ENCODE assay signal across 23 cellular contexts in genomic region chr6:135871878-135872277, GRCh38. TPM values are rescaled to one million over a fixed set of nuclear protein-coding genes. Genes with fewer than 3 reads are reported as not detected.
DNase-seq lines count a peak whose midpoint lies in the region; ATAC-seq, FAIRE-seq and TF ChIP-seq lines count a peak whose summit lies in the region.
"Had no signal": no experiment of that assay in that cellular context is flagged by ENCODE, and none has a peak within 500 bp of the region (broad histone marks: within the 10 kb centered on the region; RNA-seq: fewer than 3 reads in every experiment).

No MANE protein-coding gene starts in this region.

- FAIRE-seq in GM19239 (lab: Jason Lieb, UNC), result no peak
- FAIRE-seq: colon, islet of Langerhans had no signal

- peaks cover 5% of the 10 kb centered on the region for H3K36me3 ChIP-seq in IMR-90 (ENCODE audit: control insufficient read depth, insufficient read depth, low read length)
- H3K36me3 ChIP-seq: BLaER1 treated with 17β-estradiol and CSF1 and Interleukin-3, amounts not matched to agents 10 nM and 100 nM; heart right ventricle had no signal

- no peak overlapping the region for H3K27ac ChIP-seq in IMR-90 (ENCODE audit: insufficient read depth, low read length)
- H3K27ac ChIP-seq: BLaER1 treated with 17β-estradiol and CSF1 and Interleukin-3, amounts not matched to agents 10 nM and 100 nM; KMS-11; testis had no signal

- POLR2A ChIA-PET in IMR-90 (lab: Charles Lee; ENCODE audit: unreplicated experiment), result interaction anchor here (0.7 kb wide), 1 partner anchor 23 kb away, joined by 3 read pairs; no protein-coding TSS in a partner anchor

- H2AK5ac ChIP-seq in IMR-90 (ENCODE audit: low read depth, low read length), result no peak overlapping the region

- no peaks in the 10 kb centered on the region for H4K20me1 ChIP-seq in IMR-90 (ENCODE audit: insufficient read depth, low read length)
- H4K20me1 ChIP-seq: BLaER1 treated with 17β-estradiol and CSF1 and Interleukin-3, amounts not matched to agents 10 nM and 100 nM had no signal

- BruUV-seq in IMR-90 (replicated peaks; lab: Mats Ljungman, UMichigan), result no TSS peak

- no peaks in the 10 kb centered on the region for H3K27me3 ChIP-seq in IMR-90 (ENCODE audit: control insufficient read depth, insufficient read depth, low read length)
- H3K27me3 ChIP-seq: BLaER1 treated with 17β-estradiol and CSF1 and Interleukin-3, amounts not matched to agents 10 nM and 100 nM; heart right ventricle; testis had no signal

- dilution Hi-C loops in IMR-90 (cut with HindIII; ENCODE audit: low sequenced_read_pairs, unreplicated experiment), result no loop called here

- peaks cover 10% of the 10 kb centered on the region; the same call in 1 of the 2 replicates for H3K9me1 ChIP-seq in IMR-90 (ENCODE audit: insufficient read depth, low read length)

- no peak overlapping the region for H3K4me2 ChIP-seq in IMR-90 (ENCODE audit: low read depth, low read length)
- H3K4me2 ChIP-seq: BLaER1 treated with 17β-estradiol and CSF1 and Interleukin-3, amounts not matched to agents 10 nM and 100 nM; KMS-11 had no signal

- no peak overlapping the region for H4K8ac ChIP-seq in IMR-90 (ENCODE audit: low read depth in 2 of 2, low read length in 2 of 2)

- H3K56ac ChIP-seq in IMR-90 (ENCODE audit: extremely low read depth, insufficient read depth, low read length), result no peak overlapping the region

- H2BK5ac ChIP-seq in IMR-90 (ENCODE audit: low read depth, low read length, poor library complexity, severe bottlenecking), result peak overlapping the region; percentile 92

- H3K4me3 ChIP-seq in IMR-90 (ENCODE audit: insufficient read depth, low read depth, low read length) (no peak overlapping the region), epithelial cell of proximal tubule (ENCODE audit: low read depth, low read length) (no peak overlapping the region)
- H3K4me3 ChIP-seq: BLaER1 treated with 17β-estradiol and CSF1 and Interleukin-3, amounts not matched to agents 10 nM and 100 nM; heart right ventricle; testis had no signal

- no peak overlapping the region for H3K9ac ChIP-seq in IMR-90 (ENCODE audit: low read depth, low read length)
- H3K9ac ChIP-seq: BLaER1 treated with 17β-estradiol and CSF1 and Interleukin-3, amounts not matched to agents 10 nM and 100 nM; KMS-11 had no signal

- H2BK120ac ChIP-seq in IMR-90 (ENCODE audit: low read depth, low read length), result no peak overlapping the region

- no peak overlapping the region for H3K4ac ChIP-seq in IMR-90 (ENCODE audit: low read depth, low read length)

- no peak for TF ChIP-seq CTCF in IMR-90 (conservative IDR thresholded peaks at IDR 0.05; ENCODE audit: low read depth, low read length)
- no peak for TF ChIP-seq CTCF in epithelial cell of proximal tubule (conservative IDR thresholded peaks at IDR 0.05; ENCODE audit: low read depth, low read length)

- H3K23ac ChIP-seq in IMR-90 (ENCODE audit: low read depth, low read length), result no peak overlapping the region

- TF ChIP-seq POLR2A in IMR-90 (IDR thresholded peaks at IDR 0.05; ENCODE audit: low read depth, low read length), result no peak

- no peak overlapping the region for H2BK20ac ChIP-seq in IMR-90 (ENCODE audit: low read depth, low read length)

- intact Hi-C loops in IMR-90 (cut with micrococcal nuclease), result no loop called here

- no peak overlapping the region for H4K91ac ChIP-seq in IMR-90 (ENCODE audit: insufficient read depth, low read depth, low read length)

- H2BK15ac ChIP-seq in IMR-90 (ENCODE audit: low read depth, low read length), result no peak overlapping the region

- H4K5ac ChIP-seq in IMR-90 (ENCODE audit: low read depth, low read length), result no peak overlapping the region

- no peak overlapping the region for H2AFZ ChIP-seq in IMR-90 (replicated peaks; ENCODE audit: low read length, poor library complexity)

- in situ Hi-C loops in IMR-90 (cut with MboI; ENCODE audit: low sequenced_read_pairs), result no loop called here

- CTCF ChIA-PET in IMR-90 (lab: Yijun Ruan, JAX), result no interaction called here

- H3K18ac ChIP-seq in IMR-90 (ENCODE audit: low read depth, low read length), result no peak overlapping the region

- H3K79me1 ChIP-seq in IMR-90 (ENCODE audit: low read depth in 1 of 2, low read length in 2 of 2), result peaks cover 35 to 52% of the 10 kb centered on the region in 2 experiments

- WGBS in IMR-90 (ENCODE audit: extremely low coverage in 2 of 2, insufficient read length in 1 of 2), 2 experiments, result no CpG with 5 or more reads among the region's 1 CpG

- no peak for TF ChIP-seq RAD21 in IMR-90 (IDR thresholded peaks at IDR 0.05; ENCODE audit: low read length)

- no peaks in the 10 kb centered on the region for H3K9me3 ChIP-seq in IMR-90 (ENCODE audit: control insufficient read depth, insufficient read depth, low read length)
- H3K9me3 ChIP-seq: BLaER1 treated with 17β-estradiol and CSF1 and Interleukin-3, amounts not matched to agents 10 nM and 100 nM; heart right ventricle; testis had no signal

- DNase-seq in AG20443 (ENCODE audit: low spot score), result peak; percentile 43
- DNase-seq in IMR-90, result peak; percentile 75
- DNase-seq in epithelial cell of proximal tubule (ENCODE audit: low read depth), result peak; percentile 59
- DNase-seq in myocyte (ENCODE audit: low read depth), result peak; percentile 46
- no peak for DNase-seq in ecto neural progenitor cell (ENCODE audit: low spot score)
- DNase-seq in GM19239 (ENCODE audit: insufficient read length, low spot score), result no peak
- DNase-seq: activated CD4-positive, CD25-positive, alpha-beta regulatory T cell; activated CD8-positive, alpha-beta memory T cell treated with anti-CD3 and anti-CD28 coated beads, Interleukin-2, amount 10 ng/mL, durations not matched to agents 7 days and 5 days; activated gamma-delta T cell; heart right ventricle; midbrain; NCI-H1417 treated with DMSO at 0.1 percent for 48 hours; NCI-H2227 treated with DMSO at 0.1 percent for 48 hours; nucleus accumbens; Right ventricle myocardium superior; T-helper 17 cell; testis had no signal

- no peak overlapping the region for H2AK9ac ChIP-seq in IMR-90 (replicated peaks; ENCODE audit: low read depth, low read length, poor library complexity)

- no peak overlapping the region for H3K14ac ChIP-seq in IMR-90 (replicated peaks; ENCODE audit: low read depth, low read length)

- H3K4me1 ChIP-seq in IMR-90 (ENCODE audit: control insufficient read depth, insufficient read depth, low read length), result peaks cover 11% of the 10 kb centered on the region
- H3K4me1 ChIP-seq: testis had no signal

- ATAC-seq in IMR-90 (ENCODE audit: low read depth) (peak; percentile 35; the same call in 1 of the 2 replicates), HG02678 (IDR thresholded peaks at IDR 0.05; ENCODE audit: unreplicated experiment) (no peak), GM19395 (IDR thresholded peaks at IDR 0.05; ENCODE audit: unreplicated experiment) (no peak)
- ATAC-seq: activated CD8-positive, alpha-beta memory T cell treated with anti-CD3 and anti-CD28 coated beads, Interleukin-2, amount 10 ng/mL, durations not matched to agents 7 days and 5 days; T-helper 17 cell had no signal

TF ChIP-seq in IMR-90, 13 proteins besides CTCF, POLR2A, EP300 and RAD21:
- TF ChIP-seq CEBPB (IDR thresholded peaks at IDR 0.05; ENCODE audit: low read depth, low read length), result no peak
- TF ChIP-seq CHD1 (IDR thresholded peaks at IDR 0.05; ENCODE audit: low read depth, low read length), result no peak
- TF ChIP-seq RCOR1 (IDR thresholded peaks at IDR 0.05; ENCODE audit: insufficient replicate concordance, low read length), result no peak
- TF ChIP-seq FOS (IDR thresholded peaks at IDR 0.05; ENCODE audit: low read depth, low read length), result no peak
- no peak for TF ChIP-seq MAZ (IDR thresholded peaks at IDR 0.05; ENCODE audit: borderline replicate concordance, low read depth, low read length)
- TF ChIP-seq MXI1 (IDR thresholded peaks at IDR 0.05; ENCODE audit: borderline replicate concordance, low read depth, low read length), result no peak
- TF ChIP-seq RFX5 (IDR thresholded peaks at IDR 0.05; ENCODE audit: low read depth, low read length), result no peak
- TF ChIP-seq MAFK (IDR thresholded peaks at IDR 0.05; ENCODE audit: low read depth, low read length), result no peak
- no peak for TF ChIP-seq NFE2L2 (IDR thresholded peaks at IDR 0.05; ENCODE audit: low read depth, low read length)
- TF ChIP-seq, protein P1, sequence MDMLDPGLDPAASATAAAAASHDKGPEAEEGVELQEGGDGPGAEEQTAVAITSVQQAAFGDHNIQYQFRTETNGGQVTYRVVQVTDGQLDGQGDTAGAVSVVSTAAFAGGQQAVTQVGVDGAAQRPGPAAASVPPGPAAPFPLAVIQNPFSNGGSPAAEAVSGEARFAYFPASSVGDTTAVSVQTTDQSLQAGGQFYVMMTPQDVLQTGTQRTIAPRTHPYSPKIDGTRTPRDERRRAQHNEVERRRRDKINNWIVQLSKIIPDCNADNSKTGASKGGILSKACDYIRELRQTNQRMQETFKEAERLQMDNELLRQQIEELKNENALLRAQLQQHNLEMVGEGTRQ (IDR thresholded peaks at IDR 0.05; ENCODE audit: low read depth, low read length), result no peak
- TF ChIP-seq, protein P2, sequence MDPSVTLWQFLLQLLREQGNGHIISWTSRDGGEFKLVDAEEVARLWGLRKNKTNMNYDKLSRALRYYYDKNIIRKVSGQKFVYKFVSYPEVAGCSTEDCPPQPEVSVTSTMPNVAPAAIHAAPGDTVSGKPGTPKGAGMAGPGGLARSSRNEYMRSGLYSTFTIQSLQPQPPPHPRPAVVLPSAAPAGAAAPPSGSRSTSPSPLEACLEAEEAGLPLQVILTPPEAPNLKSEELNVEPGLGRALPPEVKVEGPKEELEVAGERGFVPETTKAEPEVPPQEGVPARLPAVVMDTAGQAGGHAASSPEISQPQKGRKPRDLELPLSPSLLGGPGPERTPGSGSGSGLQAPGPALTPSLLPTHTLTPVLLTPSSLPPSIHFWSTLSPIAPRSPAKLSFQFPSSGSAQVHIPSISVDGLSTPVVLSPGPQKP (IDR thresholded peaks at IDR 0.05; ENCODE audit: borderline replicate concordance, low read depth, low read length), result no peak
- no peak for TF ChIP-seq SMC3 (IDR thresholded peaks at IDR 0.05; ENCODE audit: low read depth, low read length)
- no peak for TF ChIP-seq BHLHE40 (IDR thresholded peaks at IDR 0.05; ENCODE audit: low read depth, low read length)
TF ChIP-seq in IMR-90: peak in this region for 0.

RNA-seq across cellular contexts. Expression of gene PDE7B, which starts 20.4 kb away (rescaled TPM):
- total RNA-seq in IMR-90 (2012; rRNA removed) (12.4 and 15.6 TPM in 2 replicates), epithelial cell of proximal tubule (1.2 and 2.4 TPM in 2 replicates), myocyte (0.52 and 1.0 TPM in 2 replicates)
- 7.8 and 8.1 TPM in 2 replicates for polyA plus RNA-seq in IMR-90 (2012; rRNA removed)
- 3.7 and 4.7 TPM in 2 replicates for polyA plus RNA-seq in IMR-90 (2012; cell fraction: cytosol; rRNA removed)
- polyA plus RNA-seq in IMR-90 (2012; cell fraction: nucleus; rRNA removed; ENCODE audit: low replicate concordance), result 5.4 and 11.0 TPM in 2 replicates
- 0.20 TPM for polyA plus RNA-seq in myocyte (2012)

Comparison
In these comparisons a context has a peak if more than half of its experiments do, and no peak if none do; other contexts are left out.
1. DNase-seq: peak in AG20443 (single experiment), IMR-90 (single experiment), epithelial cell of proximal tubule (single experiment) and myocyte (single experiment); none in ecto neural progenitor cell (single experiment) and GM19239 (single experiment).